Comparison of ENCODE assay signal across 8 cellular contexts in genomic region chr19:4556574-4557185, GRCh38. TPM values are rescaled to one million over a fixed set of nuclear protein-coding genes. Genes with fewer than 3 reads are reported as not detected.
DNase-seq lines count a peak whose midpoint lies in the region; ATAC-seq and TF ChIP-seq lines count a peak whose summit lies in the region.

No MANE protein-coding gene starts in this region.

- POLR2A ChIA-PET in PC-9 (lab: Charles Lee; ENCODE audit: unreplicated experiment) = no interaction called here

- no TSS peak for BruUV-seq in PC-9 (replicated peaks; lab: Mats Ljungman, UMichigan)

- no peak for TF ChIP-seq CTCF in cardiac muscle cell (IDR thresholded peaks at IDR 0.05; ENCODE audit: low read depth, low read length)
- TF ChIP-seq CTCF in right atrium auricular region (IDR thresholded peaks at IDR 0.05) = no peak
- no peak for TF ChIP-seq CTCF in PC-9 (conservative IDR thresholded peaks at IDR 0.05)
- no peak for TF ChIP-seq CTCF in upper lobe of right lung (IDR thresholded peaks at IDR 0.05)

- H3K4me2 ChIP-seq in PC-9 = peak overlapping the region; percentile 56

- no peaks in the 10 kb centered on the region for H3K79me2 ChIP-seq in PC-9 (ENCODE audit: low read depth)

- H3K27me3 ChIP-seq in cardiac muscle cell (no peaks in the 10 kb centered on the region), right atrium auricular region (no peaks in the 10 kb centered on the region), PC-9 (ENCODE audit: insufficient read depth, low read depth) (no peaks in the 10 kb centered on the region), upper lobe of right lung (no peaks in the 10 kb centered on the region)

- H3K36me3 ChIP-seq in cardiac muscle cell (peaks cover 33% of the 10 kb centered on the region), right atrium auricular region (peaks cover 7% of the 10 kb centered on the region), PC-9 (ENCODE audit: low read depth) (no peaks in the 10 kb centered on the region), upper lobe of right lung (peaks cover 5% of the 10 kb centered on the region)

- no peaks in the 10 kb centered on the region for H3K9me3 ChIP-seq in cardiac muscle cell (ENCODE audit: low read depth)
- H3K9me3 ChIP-seq in right atrium auricular region = no peaks in the 10 kb centered on the region
- no peaks in the 10 kb centered on the region for H3K9me3 ChIP-seq in PC-9 (ENCODE audit: insufficient read depth, low read depth)
- H3K9me3 ChIP-seq in upper lobe of right lung = no peaks in the 10 kb centered on the region

- H3F3A ChIP-seq in PC-9 (ENCODE audit: insufficient read depth, low read depth) = peaks cover 3% of the 10 kb centered on the region

- H3K4me3 ChIP-seq in cardiac muscle cell (no peak overlapping the region), right atrium auricular region (no peak overlapping the region), PC-9 (peak overlapping the region; percentile 31; the same call in 1 of the 2 replicates), upper lobe of right lung (no peak overlapping the region)

- H3K4me1 ChIP-seq in cardiac muscle cell (ENCODE audit: low read depth) = no peaks in the 10 kb centered on the region
- peaks cover 0 to 15% of the 10 kb centered on the region in 2 donors for H3K4me1 ChIP-seq in right atrium auricular region
- no peaks in the 10 kb centered on the region for H3K4me1 ChIP-seq in PC-9 (replicated peaks; ENCODE audit: insufficient read depth)
- peaks cover 6% of the 10 kb centered on the region for H3K4me1 ChIP-seq in upper lobe of right lung

- CTCF ChIA-PET in PC-9 (lab: Charles Lee) = interaction anchor here (0.7 kb wide), 1 partner anchor 419 kb away, joined by 7 read pairs; no protein-coding TSS in a partner anchor

- H3K27ac ChIP-seq in cardiac muscle cell (no peak overlapping the region), right atrium auricular region (no peak overlapping the region), PC-9 (no peak overlapping the region), upper lobe of right lung (no peak overlapping the region)

- DNase-seq in cardiac muscle cell (ENCODE audit: low read depth in 1 of 2, low spot score in 1 of 2) (peak; percentile 28 to 42), right atrium auricular region (ENCODE audit: low spot score) (no peak), PC-9 (peak in 1 of 2 experiments; percentile 41), germinal center (ENCODE audit: low spot score) (peak; percentile 49), upper lobe of right lung (peak; percentile 74)
- no peak for DNase-seq in effector CD4-positive, alpha-beta T cell

- no peak overlapping the region for H2AFZ ChIP-seq in PC-9

- no peaks in the 10 kb centered on the region for H3K9me2 ChIP-seq in PC-9 (ENCODE audit: insufficient read depth)

- intact Hi-C loops in PC-9 (cut with micrococcal nuclease; ENCODE audit: unreplicated experiment) (no loop called here), upper lobe of right lung (cut with DNase I) (no loop called here)

- ATAC-seq in upper lobe of right lung = peak; percentile 58
- ATAC-seq in GM21825 (IDR thresholded peaks at IDR 0.05; ENCODE audit: unreplicated experiment) = no peak
- no peak for ATAC-seq in GM21515 (IDR thresholded peaks at IDR 0.05; ENCODE audit: unreplicated experiment)

- no peaks in the 10 kb centered on the region for H4K20me1 ChIP-seq in PC-9 (ENCODE audit: insufficient read depth)

RNA-seq across cellular contexts. Expression of gene SEMA6B, which starts 2.8 kb away (rescaled TPM):
- total RNA-seq in cardiac muscle cell = 74.8 and 130 TPM in 2 replicates
- polyA plus RNA-seq in cardiac muscle cell = 10.5 and 23.0 TPM in 2 replicates
- total RNA-seq in right atrium auricular region = 10 to 100 TPM in 1 of 2 donors, 1 to 10 TPM in 1; 3.9 to 10.8 TPM
- 3.3 and 5.0 TPM in 2 replicates for total RNA-seq in PC-9 (2021)
- total RNA-seq in upper lobe of right lung = 20.3 TPM

RNA-seq across cellular contexts. Expression of gene LRG1, which starts 16.8 kb away (rescaled TPM):
- total RNA-seq in cardiac muscle cell (0.49 and 0.66 TPM in 2 replicates), right atrium auricular region (under 1 TPM in 1 of 2 donors, not detected in 1; 0.67 TPM), PC-9 (2021) (22.0 and 25.6 TPM in 2 replicates), upper lobe of right lung (15.9 TPM)
- 0.54 and 0.68 TPM in 2 replicates for polyA plus RNA-seq in cardiac muscle cell

RNA-seq across cellular contexts. Expression of gene PLIN5, which starts 21.7 kb away (rescaled TPM):
- 4.5 and 10.1 TPM in 2 replicates for total RNA-seq in cardiac muscle cell
- 8.7 and 10.8 TPM in 2 replicates for polyA plus RNA-seq in cardiac muscle cell
- total RNA-seq in right atrium auricular region = 10 to 100 TPM; 21.4 to 43.6 TPM
- total RNA-seq in PC-9 (2021) = 4.3 and 4.4 TPM in 2 replicates
- 17.2 TPM for total RNA-seq in upper lobe of right lung

RNA-seq across cellular contexts. Expression of gene PLIN4, which starts 38.4 kb away (rescaled TPM):
- 0.07 and 0.42 TPM in 2 replicates for total RNA-seq in cardiac muscle cell
- 0.54 and 0.81 TPM in 2 replicates for polyA plus RNA-seq in cardiac muscle cell
- total RNA-seq in right atrium auricular region = 100 to 1,000 TPM; 104 to 156 TPM
- total RNA-seq in PC-9 (2021) = 1.6 and 1.8 TPM in 2 replicates
- total RNA-seq in upper lobe of right lung = 4.1 TPM

Comparison
In these comparisons a context has a peak if more than half of its experiments do, and no peak if none do; other contexts are left out.
1. DNase-seq: peak in cardiac muscle cell (2 of 2), germinal center (single experiment) and upper lobe of right lung (single experiment); none in right atrium auricular region (single experiment) and effector CD4-positive, alpha-beta T cell (single experiment).
2. RNA of gene LRG1, which starts 16.8 kb away (total RNA-seq): 22.0 to 25.6 TPM in PC-9 and 15.9 TPM in upper lobe of right lung (single experiment); 0.67 TPM in right atrium auricular region and 0.49 to 0.66 TPM in cardiac muscle cell; every median in the first group is over 10 times any median in the second.